ENCODE assay signal across 10 cellular contexts in genomic region chr3:9552252-9552999, GRCh38. TPM values are rescaled to one million over a fixed set of nuclear protein-coding genes. Genes with fewer than 3 reads are reported as not detected.
DNase-seq lines count a peak whose midpoint lies in the region; ATAC-seq lines count a peak whose summit lies in the region.
"Had no signal": no experiment of that assay in that cellular context is flagged by ENCODE, and none has a peak within 500 bp of the region (broad histone marks: within the 10 kb centered on the region; RNA-seq: fewer than 3 reads in every experiment).

No MANE protein-coding gene starts in this region.

- WGBS in right cardiac atrium, result 4% methylated on average over 57 of the region's 57 CpGs

- no peaks in the 10 kb centered on the region for H3K36me3 Mint-ChIP-seq in activated T-helper 1 cell treated with anti-CD3 and anti-CD28 coated beads, Interleukin-12 subunit alpha, Interleukin-12 subunit beta, Interleukin-2, Interleukin-4 antibody, amounts not matched to agents 30 ng/mL and 10 ng/mL and 1 ng/mL, durations not matched to agents 14 hours and 24 hours and 36 hours (ENCODE audit: low read depth)

- no peaks in the 10 kb centered on the region for H3K4me1 Mint-ChIP-seq in activated T-helper 1 cell treated with anti-CD3 and anti-CD28 coated beads, Interleukin-12 subunit alpha, Interleukin-12 subunit beta, Interleukin-2, Interleukin-4 antibody, amounts not matched to agents 30 ng/mL and 10 ng/mL and 1 ng/mL, durations not matched to agents 14 hours and 24 hours and 36 hours (ENCODE audit: low read depth)

- no peak overlapping the region for H3K27ac Mint-ChIP-seq in activated T-helper 1 cell treated with anti-CD3 and anti-CD28 coated beads, Interleukin-12 subunit alpha, Interleukin-12 subunit beta, Interleukin-2, Interleukin-4 antibody, amounts not matched to agents 30 ng/mL and 10 ng/mL and 1 ng/mL, durations not matched to agents 14 hours and 24 hours and 36 hours
- H3K27ac Mint-ChIP-seq: activated naive CD4-positive, alpha-beta T cell treated with anti-CD3 and anti-CD28 coated beads, Interleukin-2, amount 50 U/mL, for 72 hours had no signal

- H3K4me3 Mint-ChIP-seq in activated T-helper 1 cell treated with anti-CD3 and anti-CD28 coated beads, Interleukin-12 subunit alpha, Interleukin-12 subunit beta, Interleukin-2, Interleukin-4 antibody, amounts not matched to agents 30 ng/mL and 10 ng/mL and 1 ng/mL, durations not matched to agents 14 hours and 24 hours and 36 hours, result no peak overlapping the region

- no peaks in the 10 kb centered on the region for H3K9me3 ChIP-seq in right cardiac atrium (ENCODE audit: control insufficient read depth, low read length)
- H3K9me3 ChIP-seq: thoracic aorta had no signal

- intact Hi-C loops in activated T-helper 1 cell treated with anti-CD3 and anti-CD28 coated beads, Interleukin-12 subunit alpha, Interleukin-12 subunit beta, Interleukin-2, Interleukin-4 antibody, amounts not matched to agents 30 ng/mL and 10 ng/mL and 1 ng/mL, durations not matched to agents 14 hours and 24 hours and 36 hours (cut with micrococcal nuclease), result no loop called here
- intact Hi-C loops in right cardiac atrium (cut with DNase I), result no loop called here

- DNase-seq in AG08396 (ENCODE audit: low spot score) (peak; percentile 75), HuH-7.5 (ENCODE audit: low spot score) (peak; percentile 74), right cardiac atrium (peak; percentile 29 to 72 (median 63))
- DNase-seq in activated T-helper 1 cell treated with anti-CD3 and anti-CD28 coated beads, Interleukin-12 subunit alpha, Interleukin-12 subunit beta, Interleukin-2, Interleukin-4 antibody, amounts not matched to agents 30 ng/mL and 10 ng/mL and 1 ng/mL, durations not matched to agents 14 hours and 24 hours and 36 hours (ENCODE audit: low spot score), result peak; percentile 23
- DNase-seq in stimulated activated CD4-positive, alpha-beta T cell treated with anti-CD3 and anti-CD28 coated beads, Interleukin-12 subunit alpha, Interleukin-12 subunit beta, amount 100 ng/mL, for 48 hours (ENCODE audit: low read depth in 2 of 3, low spot score in 1 of 3), result peak; percentile 15 to 46 (median 20)

- no peak overlapping the region for H3K4me3 ChIP-seq in right cardiac atrium (ENCODE audit: low read length)
- H3K4me3 ChIP-seq: thoracic aorta had no signal

- no peaks in the 10 kb centered on the region for H3K27me3 ChIP-seq in right cardiac atrium (ENCODE audit: control insufficient read depth, insufficient read depth)

- H3K27ac ChIP-seq in right cardiac atrium (ENCODE audit: low read length), result no peak overlapping the region
- H3K27ac ChIP-seq: thoracic aorta had no signal

- no peaks in the 10 kb centered on the region for H3K9me3 Mint-ChIP-seq in activated T-helper 1 cell treated with anti-CD3 and anti-CD28 coated beads, Interleukin-12 subunit alpha, Interleukin-12 subunit beta, Interleukin-2, Interleukin-4 antibody, amounts not matched to agents 30 ng/mL and 10 ng/mL and 1 ng/mL, durations not matched to agents 14 hours and 24 hours and 36 hours

- no peaks in the 10 kb centered on the region for H3K4me1 ChIP-seq in right cardiac atrium (ENCODE audit: control insufficient read depth, insufficient read depth, low read length)

- ATAC-seq in right cardiac atrium (peak in 1 of 2 donors; percentile 38), HG03139 (IDR thresholded peaks at IDR 0.05; ENCODE audit: unreplicated experiment) (no peak), HG02798 (IDR thresholded peaks at IDR 0.05; ENCODE audit: poor library complexity, unreplicated experiment) (no peak), GM21447 (IDR thresholded peaks at IDR 0.05; ENCODE audit: unreplicated experiment) (no peak)
- ATAC-seq: activated naive CD4-positive, alpha-beta T cell treated with anti-CD3 and anti-CD28 coated beads, Interleukin-2, amount 50 U/mL, for 72 hours had no signal

- H3K27me3 Mint-ChIP-seq in activated T-helper 1 cell treated with anti-CD3 and anti-CD28 coated beads, Interleukin-12 subunit alpha, Interleukin-12 subunit beta, Interleukin-2, Interleukin-4 antibody, amounts not matched to agents 30 ng/mL and 10 ng/mL and 1 ng/mL, durations not matched to agents 14 hours and 24 hours and 36 hours (ENCODE audit: insufficient read depth), result peaks cover 23% of the 10 kb centered on the region

RNA-seq across cellular contexts. Expression of gene LHFPL4, which starts 1.2 kb away (rescaled TPM):
- not detected in 2 replicates for total RNA-seq in activated T-helper 1 cell treated with anti-CD3 and anti-CD28 coated beads, Interleukin-12 subunit alpha, Interleukin-12 subunit beta, Interleukin-2, Interleukin-4 antibody, amounts not matched to agents 30 ng/mL and 10 ng/mL and 1 ng/mL, durations not matched to agents 14 hours and 24 hours and 36 hours
- total RNA-seq in right cardiac atrium, result not detected
- polyA plus RNA-seq in right cardiac atrium, result 0.02 TPM
- total RNA-seq: activated naive CD4-positive, alpha-beta T cell treated with anti-CD3 and anti-CD28 coated beads, Interleukin-2, amount 50 U/mL, for 72 hours; thoracic aorta had no signal

Comparison
In these comparisons a context has a peak if more than half of its experiments do, and no peak if none do; other contexts are left out.
1. DNase-seq: peak in every context shown above with its lines; median percentile 75 in AG08396; 74 in HuH-7.5; 63 in right cardiac atrium; 23 in activated T-helper 1 cell treated with anti-CD3 and anti-CD28 coated beads, Interleukin-12 subunit alpha, Interleukin-12 subunit beta, Interleukin-2, Interleukin-4 antibody, amounts not matched to agents 30 ng/mL and 10 ng/mL and 1 ng/mL, durations not matched to agents 14 hours and 24 hours and 36 hours; 20 in stimulated activated CD4-positive, alpha-beta T cell treated with anti-CD3 and anti-CD28 coated beads, Interleukin-12 subunit alpha, Interleukin-12 subunit beta, amount 100 ng/mL, for 48 hours.